In the genomic region with DNA sequence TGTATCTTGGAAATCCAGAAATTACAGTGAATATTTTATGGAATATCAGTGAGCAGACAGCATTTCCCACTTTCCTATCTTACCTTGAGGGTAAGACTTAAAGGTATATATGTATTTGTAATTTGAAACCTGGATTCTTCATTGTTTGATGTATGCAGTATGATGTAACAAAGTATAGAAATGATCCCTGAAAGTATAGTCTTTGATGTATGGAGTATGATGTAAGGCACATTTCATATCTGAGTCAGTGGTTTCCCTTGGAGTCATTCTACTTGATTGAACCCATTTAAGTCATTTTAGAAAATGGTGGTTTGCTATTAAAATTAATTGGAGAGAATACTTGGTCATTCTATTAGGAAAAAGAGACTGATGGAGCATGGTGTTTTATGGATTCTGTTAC, we compare ENCODE assay signal across 13 cellular contexts. TPM values are rescaled to one million over a fixed set of nuclear protein-coding genes. Genes with fewer than 3 reads are reported as not detected.
DNase-seq lines count a peak whose midpoint lies in the region; ATAC-seq and TF ChIP-seq lines count a peak whose summit lies in the region.
"Had no signal": no experiment of that assay in that cellular context is flagged by ENCODE, and none has a peak within 500 bp of the region (broad histone marks: within the 10 kb centered on the region; RNA-seq: fewer than 3 reads in every experiment).

No MANE protein-coding gene starts in this region.

- intact Hi-C loops in Calu3 (cut with micrococcal nuclease; ENCODE audit: unreplicated experiment) = no loop called here

- peaks cover 80% of the 10 kb centered on the region for H3K4me1 Mint-ChIP-seq in T-helper 2 cell treated with Interferon-gamma antibody and Interleukin-4, amounts not matched to agents 5 μg/mL and 100 μg/mL, for 36 hours (ENCODE audit: low read depth)
- peaks cover 39% of the 10 kb centered on the region for H3K4me1 Mint-ChIP-seq in memory B cell
- H3K4me1 Mint-ChIP-seq in Calu3 (ENCODE audit: low read depth, unreplicated experiment) = no peaks in the 10 kb centered on the region

- 0 out of 22 replicates have a peak, but pooled peaks cover 0 to 6% (median 0%) of the 10 kb centered on the region in 11 experiments for H4K20me1 ChIP-seq in BLaER1 treated with 17β-estradiol and CSF1 and Interleukin-3, amounts not matched to agents 10 nM and 100 nM

- no TSS peak for BruUV-seq in Calu3 (replicated peaks; lab: Mats Ljungman, UMichigan)

- peak overlapping the region in 8 of 11 experiments; percentile 78 to 96 (median 91); a peak in 17 of 22 replicates for H3K27ac ChIP-seq in BLaER1 treated with 17β-estradiol and CSF1 and Interleukin-3, amounts not matched to agents 10 nM and 100 nM

- peak overlapping the region in 6 of 11 experiments; percentile 26 to 84 (median 77); a peak in 9 of 22 replicates for H3K9ac ChIP-seq in BLaER1 treated with 17β-estradiol and CSF1 and Interleukin-3, amounts not matched to agents 10 nM and 100 nM

- no peak for TF ChIP-seq CTCF in Calu3 (IDR thresholded peaks at IDR 0.05; ENCODE audit: unreplicated experiment)

- peaks cover 49% of the 10 kb centered on the region for H3K36me3 Mint-ChIP-seq in T-helper 2 cell treated with Interferon-gamma antibody and Interleukin-4, amounts not matched to agents 5 μg/mL and 100 μg/mL, for 36 hours (ENCODE audit: low read depth)
- peaks cover 17% of the 10 kb centered on the region for H3K36me3 Mint-ChIP-seq in memory B cell
- H3K36me3 Mint-ChIP-seq in Calu3 (ENCODE audit: insufficient read depth, unreplicated experiment) = peaks cover 11% of the 10 kb centered on the region

- H3K36me3 ChIP-seq in BLaER1 treated with 17β-estradiol and CSF1 and Interleukin-3, amounts not matched to agents 10 nM and 100 nM = peaks cover 0 to 27% (median 6%) of the 10 kb centered on the region in 11 experiments; a peak in 11 of 22 replicates

- peak; percentile 24 for DNase-seq in ELR (ENCODE audit: low read depth)
- no peak for DNase-seq in T-helper 2 cell treated with Interferon-gamma antibody and Interleukin-4, amounts not matched to agents 5 μg/mL and 100 μg/mL, for 36 hours (ENCODE audit: low spot score)
- no peak for DNase-seq in memory B cell (ENCODE audit: low spot score in 2 of 2)
- DNase-seq in HuH-7.5 (ENCODE audit: low spot score) = no peak
- no peak for DNase-seq in Calu3
- DNase-seq in A172 (ENCODE audit: low spot score) = no peak
- DNase-seq: NCI-H524 treated with DMSO at 0.1 percent for 48 hours; stimulated activated CD4-positive, alpha-beta T cell treated with anti-CD3 and anti-CD28 coated beads, Interleukin-4, amount 100 ng/mL, for 4 hours had no signal

- no peak for ATAC-seq in memory B cell (ENCODE audit: low read depth)
- ATAC-seq: Right ventricle myocardium inferior had no signal

- CTCF ChIA-PET in Calu3 (lab: Charles Lee) = interaction anchor here (1.3 kb wide), 1 partner anchor 10 kb away, joined by 3 read pairs; the partner anchor contains the start of gene AMZ2

- H3K4me3 ChIP-seq in BLaER1 treated with 17β-estradiol and CSF1 and Interleukin-3, amounts not matched to agents 10 nM and 100 nM = no peak overlapping the region
- H3K4me3 ChIP-seq: HAP-1, right atrium auricular region had no signal

- H3K9me3 ChIP-seq in BLaER1 treated with 17β-estradiol and CSF1 and Interleukin-3, amounts not matched to agents 10 nM and 100 nM (replicated peaks in 1 of 11) = no peaks in the 10 kb centered on the region; a peak in 1 of 22 replicates
- H3K9me3 ChIP-seq: HAP-1, right atrium auricular region had no signal

- H3K9me3 Mint-ChIP-seq in T-helper 2 cell treated with Interferon-gamma antibody and Interleukin-4, amounts not matched to agents 5 μg/mL and 100 μg/mL, for 36 hours = no peaks in the 10 kb centered on the region
- H3K9me3 Mint-ChIP-seq in memory B cell = no peaks in the 10 kb centered on the region
- no peaks in the 10 kb centered on the region for H3K9me3 Mint-ChIP-seq in Calu3 (ENCODE audit: low read depth, unreplicated experiment)

- H3K4me2 ChIP-seq in BLaER1 treated with 17β-estradiol and CSF1 and Interleukin-3, amounts not matched to agents 10 nM and 100 nM = peak overlapping the region; percentile 65 to 90 (median 85); a peak in 21 of 22 replicates

- H3K27ac Mint-ChIP-seq in T-helper 2 cell treated with Interferon-gamma antibody and Interleukin-4, amounts not matched to agents 5 μg/mL and 100 μg/mL, for 36 hours = peak overlapping the region; percentile 76
- peak overlapping the region; percentile 91 for H3K27ac Mint-ChIP-seq in memory B cell
- no peak overlapping the region for H3K27ac Mint-ChIP-seq in Calu3 (ENCODE audit: unreplicated experiment)

- peaks cover 0 to 9% (median 0%) of the 10 kb centered on the region in 11 experiments; a peak in 4 of 22 replicates for H3K27me3 ChIP-seq in BLaER1 treated with 17β-estradiol and CSF1 and Interleukin-3, amounts not matched to agents 10 nM and 100 nM
- H3K27me3 ChIP-seq: right atrium auricular region had no signal

- H3K4me3 Mint-ChIP-seq in T-helper 2 cell treated with Interferon-gamma antibody and Interleukin-4, amounts not matched to agents 5 μg/mL and 100 μg/mL, for 36 hours = peak overlapping the region; percentile 51
- no peak overlapping the region for H3K4me3 Mint-ChIP-seq in memory B cell
- H3K4me3 Mint-ChIP-seq in Calu3 (ENCODE audit: low read depth, unreplicated experiment) = no peak overlapping the region

- peaks cover 76 to 99% (median 97%) of the 10 kb centered on the region in 10 experiments for H3K4me1 ChIP-seq in BLaER1 treated with 17β-estradiol and CSF1 and Interleukin-3, amounts not matched to agents 10 nM and 100 nM

- H3K27me3 Mint-ChIP-seq in T-helper 2 cell treated with Interferon-gamma antibody and Interleukin-4, amounts not matched to agents 5 μg/mL and 100 μg/mL, for 36 hours (ENCODE audit: low read depth) = no peaks in the 10 kb centered on the region
- H3K27me3 Mint-ChIP-seq in memory B cell (no peaks in the 10 kb centered on the region), Calu3 (ENCODE audit: unreplicated experiment) (no peaks in the 10 kb centered on the region)

RNA-seq across cellular contexts. Expression of gene AMZ2, which starts 10.1 kb away (rescaled TPM):
- 59.5 and 62.2 TPM in 2 replicates for total RNA-seq in Calu3 (2022)
- 165 and 202 TPM in 2 replicates for total RNA-seq in A172 (2014; rRNA removed; shearing (Covaris generic))

RNA-seq across cellular contexts. Expression of gene SLC16A6, which starts 33.0 kb away (rescaled TPM):
- 0.12 and 0.19 TPM in 2 replicates for total RNA-seq in Calu3 (2022)
- 0.48 and 5.3 TPM in 2 replicates for total RNA-seq in A172 (2014; rRNA removed; shearing (Covaris generic))
- total RNA-seq: HT-29 had no signal

RNA-seq across cellular contexts. Expression of gene ARSG, which starts 33.4 kb away (rescaled TPM):
- 1.4 and 2.4 TPM in 2 replicates for total RNA-seq in Calu3 (2022)
- total RNA-seq in A172 (2014; rRNA removed; shearing (Covaris generic)) = 0.77 and 5.6 TPM in 2 replicates
